In the genomic region with DNA sequence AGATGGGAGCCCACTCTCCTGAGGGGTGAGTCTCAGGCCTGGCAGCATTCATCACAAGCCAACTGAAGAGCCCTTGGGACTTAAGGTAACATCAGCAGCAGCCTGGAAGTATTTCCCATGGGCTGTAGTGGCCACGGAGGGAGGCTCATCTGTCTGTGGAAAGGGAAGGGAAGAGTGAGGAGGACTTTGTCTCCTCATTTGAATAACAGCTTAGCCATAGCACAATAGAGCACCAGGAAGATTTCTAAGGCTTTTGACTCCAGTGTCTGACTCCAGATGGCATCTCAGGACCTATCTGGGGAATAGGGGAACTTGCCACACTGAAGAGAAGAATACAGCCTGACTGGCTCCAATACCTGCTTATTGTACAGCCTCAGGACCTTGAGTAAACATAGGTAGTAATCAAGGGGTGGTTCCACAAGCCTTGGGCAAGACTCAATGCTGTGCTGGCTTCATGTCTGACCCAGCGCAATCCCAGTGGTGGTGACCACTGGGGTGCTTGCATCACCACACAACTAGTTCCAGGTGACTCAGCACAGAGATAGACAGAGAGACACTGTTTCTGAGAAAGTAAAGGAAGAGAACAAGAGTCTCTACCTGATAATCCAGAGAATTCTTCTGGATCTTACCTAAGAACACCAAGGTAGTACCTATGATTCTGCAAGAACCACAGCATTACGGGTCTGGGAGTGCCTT, we compare ENCODE assay signal across 20 cellular contexts.
"Had no signal": no experiment of that assay in that cellular context is flagged by ENCODE, and none has a peak within 500 bp of the region (broad histone marks: within the 10 kb centered on the region; RNA-seq: fewer than 3 reads in every experiment).

No MANE protein-coding gene starts in this region.

- DNase-seq: activated CD4-positive, alpha-beta T cell treated with anti-CD3 and anti-CD28 coated beads for 1 hour; activated CD8-positive, alpha-beta memory T cell treated with anti-CD3 and anti-CD28 coated beads for 24 hours; activated CD8-positive, alpha-beta memory T cell treated with anti-CD3 and anti-CD28 coated beads, Interleukin-2, amount 50 U/mL, for 48 hours; activated effector memory CD4-positive, alpha-beta T cell treated with Interleukin-2 at 50 U/mL for 16 hours; activated naive CD4-positive, alpha-beta T cell treated with anti-CD3 and anti-CD28 coated beads, Interleukin-2, amount 10 ng/mL, durations not matched to agents 7 days and 5 days; activated naive CD8-positive, alpha-beta T cell treated with anti-CD3 and anti-CD28 coated beads, Interleukin-2, amount 50 U/mL, for 24 hours; activated T-cell treated with anti-CD3 and anti-CD28 coated beads, Interleukin-2, amount 50 U/mL, for 48 hours; aorta; brain microvascular endothelial cell; effector CD4-positive, alpha-beta T cell; hippocampal formation; islet precursor cell; naive B cell; ovary; psoas muscle; right cardiac atrium; stimulated activated CD4-positive, alpha-beta T cell treated with anti-CD3 and anti-CD28 coated beads, Interleukin-4, amount 100 ng/mL, for 4 hours; upper lobe of right lung; WERI-Rb-1 had no signal

- H3K4me1 ChIP-seq: psoas muscle, upper lobe of right lung had no signal

- H3K4me3 ChIP-seq: ovary, psoas muscle, upper lobe of right lung had no signal

- H3K27ac ChIP-seq: brain microvascular endothelial cell, ovary, psoas muscle, upper lobe of right lung, WERI-Rb-1 had no signal

- ATAC-seq: activated naive CD8-positive, alpha-beta T cell treated with anti-CD3 and anti-CD28 coated beads, Interleukin-2, amount 50 U/mL, for 24 hours; psoas muscle; right cardiac atrium; stimulated activated memory B cell treated with anti-CD40 and anti-IgM and Interleukin-4, amounts not matched to agents 10 μg/mL and 1 μg/mL and 100 μg/mL, for 72 hours; upper lobe of right lung had no signal

- H3K27me3 ChIP-seq: brain microvascular endothelial cell, ovary, upper lobe of right lung had no signal

- H3K36me3 ChIP-seq: brain microvascular endothelial cell, ovary, upper lobe of right lung, WERI-Rb-1 had no signal

- H3K9me3 ChIP-seq: ovary, psoas muscle, upper lobe of right lung had no signal
